In genomic region chr7:121376982-121377381, GRCh38 we compare ENCODE assay signal across 30 cellular contexts. TPM values are rescaled to one million over a fixed set of nuclear protein-coding genes. Genes with fewer than 3 reads are reported as not detected.
"Had no signal": no experiment of that assay in that cellular context is flagged by ENCODE, and none has a peak within 500 bp of the region (broad histone marks: within the 10 kb centered on the region; RNA-seq: fewer than 3 reads in every experiment).

No MANE protein-coding gene starts in this region.

- H3K27ac Mint-ChIP-seq: activated CD4-positive, alpha-beta T cell treated with anti-CD3 and anti-CD28 coated beads for 36 hours; activated CD8-positive, alpha-beta memory T cell treated with anti-CD3 and anti-CD28 coated beads, Interleukin-2, amount 10 ng/mL, durations not matched to agents 7 days and 5 days; activated CD8-positive, alpha-beta T cell treated with anti-CD3 and anti-CD28 coated beads, Interleukin-2, amount 10 ng/mL, durations not matched to agents 7 days and 5 days; activated naive CD8-positive, alpha-beta T cell; mesothelial cell of epicardium had no signal

- H3K4me3 Mint-ChIP-seq: activated CD4-positive, alpha-beta T cell treated with anti-CD3 and anti-CD28 coated beads for 36 hours; activated CD8-positive, alpha-beta memory T cell treated with anti-CD3 and anti-CD28 coated beads, Interleukin-2, amount 10 ng/mL, durations not matched to agents 7 days and 5 days; activated CD8-positive, alpha-beta T cell treated with anti-CD3 and anti-CD28 coated beads, Interleukin-2, amount 10 ng/mL, durations not matched to agents 7 days and 5 days; activated naive CD8-positive, alpha-beta T cell; effector memory CD8-positive, alpha-beta T cell; mesothelial cell of epicardium; naive thymus-derived CD4-positive, alpha-beta T cell had no signal

- H3K36me3 ChIP-seq: prostate gland had no signal

- H3K27me3 Mint-ChIP-seq: activated CD4-positive, alpha-beta T cell treated with anti-CD3 and anti-CD28 coated beads for 36 hours; activated CD8-positive, alpha-beta memory T cell treated with anti-CD3 and anti-CD28 coated beads, Interleukin-2, amount 10 ng/mL, durations not matched to agents 7 days and 5 days; activated naive CD8-positive, alpha-beta T cell; effector memory CD8-positive, alpha-beta T cell; naive thymus-derived CD4-positive, alpha-beta T cell had no signal

- H3K4me1 ChIP-seq: prostate gland had no signal

- H3K9me3 Mint-ChIP-seq: effector memory CD8-positive, alpha-beta T cell; mesothelial cell of epicardium; naive thymus-derived CD4-positive, alpha-beta T cell had no signal

- H3K4me3 ChIP-seq: coronary artery, dorsolateral prefrontal cortex, gastroesophageal sphincter, hepatocyte, pancreas, prostate gland, skin epidermis, suprapubic skin, tibial artery, upper lobe of right lung had no signal

- H3K27me3 ChIP-seq: brain microvascular endothelial cell, dorsolateral prefrontal cortex, gastroesophageal sphincter, hepatocyte, pancreas, suprapubic skin, tibial artery, upper lobe of right lung had no signal

- DNase-seq: activated CD4-positive, alpha-beta T cell treated with anti-CD3 and anti-CD28 coated beads for 36 hours; activated CD4-positive, CD25-positive, alpha-beta regulatory T cell; activated CD8-positive, alpha-beta memory T cell treated with anti-CD3 and anti-CD28 coated beads, Interleukin-2, amount 10 ng/mL, durations not matched to agents 7 days and 5 days; activated CD8-positive, alpha-beta T cell treated with anti-CD3 and anti-CD28 coated beads, Interleukin-2, amount 10 ng/mL, durations not matched to agents 7 days and 5 days; activated effector memory CD4-positive, alpha-beta T cell treated with Interleukin-2 at 50 U/mL for 16 hours; activated naive CD4-positive, alpha-beta T cell treated with Interleukin-2 at 50 U/mL for 16 hours; brain microvascular endothelial cell; dorsolateral prefrontal cortex; effector memory CD8-positive, alpha-beta T cell; erythroblast; left cardiac atrium; mammary epithelial cell; naive thymus-derived CD4-positive, alpha-beta T cell; pancreas; retina; stimulated activated CD4-positive, alpha-beta T cell treated with anti-CD3 and anti-CD28 coated beads, Interleukin-4, amount 100 ng/mL, for 24 hours; stimulated activated naive CD4-positive, alpha-beta T cell; T-helper 2 cell; tibial artery; upper lobe of right lung had no signal

- H3K27ac ChIP-seq: brain microvascular endothelial cell, coronary artery, dorsolateral prefrontal cortex, gastroesophageal sphincter, hepatocyte, pancreas, prostate gland, skin epidermis, suprapubic skin, tibial artery, upper lobe of right lung had no signal

- H2AFZ ChIP-seq: hepatocyte had no signal

- ATAC-seq: activated CD4-positive, alpha-beta T cell treated with anti-CD3 and anti-CD28 coated beads for 36 hours; activated CD8-positive, alpha-beta memory T cell treated with anti-CD3 and anti-CD28 coated beads, Interleukin-2, amount 10 ng/mL, durations not matched to agents 7 days and 5 days; activated CD8-positive, alpha-beta T cell treated with anti-CD3 and anti-CD28 coated beads, Interleukin-2, amount 10 ng/mL, durations not matched to agents 7 days and 5 days; effector memory CD8-positive, alpha-beta T cell; gastroesophageal sphincter; left cardiac atrium; naive thymus-derived CD4-positive, alpha-beta T cell; pancreas; sciatic nerve; upper lobe of right lung had no signal

- H3K9me3 ChIP-seq: gastroesophageal sphincter, pancreas, prostate gland, suprapubic skin, tibial artery, upper lobe of right lung had no signal

- H3K4me2 ChIP-seq: hepatocyte had no signal

RNA-seq across cellular contexts. Expression of gene WNT16, which starts 48.2 kb away (rescaled TPM):
- total RNA-seq: activated CD4-positive, alpha-beta T cell treated with anti-CD3 and anti-CD28 coated beads for 36 hours; activated CD8-positive, alpha-beta memory T cell treated with anti-CD3 and anti-CD28 coated beads, Interleukin-2, amount 10 ng/mL, durations not matched to agents 7 days and 5 days; activated CD8-positive, alpha-beta T cell treated with anti-CD3 and anti-CD28 coated beads, Interleukin-2, amount 10 ng/mL, durations not matched to agents 7 days and 5 days; left cardiac atrium; liver; mammary epithelial cell; naive thymus-derived CD4-positive, alpha-beta T cell; sciatic nerve; upper lobe of right lung had no signal
